11 cellular contexts compared by ENCODE assay signal in genomic region chr12:124403273-124403672, GRCh38.
DNase-seq lines count a peak whose midpoint lies in the region; ATAC-seq and TF ChIP-seq lines count a peak whose summit lies in the region.
"Had no signal": no experiment of that assay in that cellular context is flagged by ENCODE, and none has a peak within 500 bp of the region (broad histone marks: within the 10 kb centered on the region; RNA-seq: fewer than 3 reads in every experiment).

No MANE protein-coding gene starts in this region.

- TF ChIP-seq POLR2A in uterus (IDR thresholded peaks at IDR 0.05): no peak

- H3K4me1 Mint-ChIP-seq in activated naive CD4-positive, alpha-beta T cell treated with anti-CD3 and anti-CD28 coated beads, Interleukin-2, amount 50 U/mL, for 24 hours: no peaks in the 10 kb centered on the region
- peaks cover 22% of the 10 kb centered on the region for H3K4me1 Mint-ChIP-seq in glutamatergic neuron (ENCODE audit: low read depth, unreplicated experiment)

- peak; percentile 31 for ATAC-seq in omental fat pad (ENCODE audit: low FRiP score)
- no peak for ATAC-seq in HG03135 (IDR thresholded peaks at IDR 0.05; ENCODE audit: unreplicated experiment)
- ATAC-seq: activated T-cell treated with anti-CD3 and anti-CD28 coated beads, Interleukin-2, amount 50 U/mL, for 4 hours had no signal

- no peak for TF ChIP-seq CTCF in glutamatergic neuron (IDR thresholded peaks at IDR 0.05; ENCODE audit: partially characterized antibody, unreplicated experiment)
- TF ChIP-seq CTCF in omental fat pad (IDR thresholded peaks at IDR 0.05): no peak
- TF ChIP-seq CTCF in uterus (IDR thresholded peaks at IDR 0.05): no peak
- no peak for TF ChIP-seq CTCF in BE2C (IDR thresholded peaks at IDR 0.05; ENCODE audit: low read depth, low read length)

- H3K36me3 ChIP-seq in uterus (no peaks in the 10 kb centered on the region), BE2C (peaks cover 39% of the 10 kb centered on the region)

- H3K36me3 Mint-ChIP-seq in activated naive CD4-positive, alpha-beta T cell treated with anti-CD3 and anti-CD28 coated beads, Interleukin-2, amount 50 U/mL, for 24 hours: peaks cover 8% of the 10 kb centered on the region
- H3K36me3 Mint-ChIP-seq in glutamatergic neuron (ENCODE audit: unreplicated experiment): no peaks in the 10 kb centered on the region

- DNase-seq in activated naive CD4-positive, alpha-beta T cell (lab: John Stamatoyannopoulos, UW): no peak
- DNase-seq in glutamatergic neuron (no peak), omental fat pad (ENCODE audit: low spot score) (no peak), uterus (peak; percentile 77 to 80), BE2C (no peak), NCI-H69 (lab: John Stamatoyannopoulos, UW) (no peak)
- DNase-seq: activated B cell treated with CpG ODN at 0.5 μM for 24 hours; activated T-cell treated with anti-CD3 and anti-CD28 coated beads, Interleukin-2, amount 50 U/mL, for 4 hours; MG63 had no signal

- H3K9me3 ChIP-seq in uterus (no peaks in the 10 kb centered on the region), BE2C (no peaks in the 10 kb centered on the region)
- H3K9me3 ChIP-seq: MG63 had no signal

- H3K4me3 ChIP-seq in uterus: no peak overlapping the region
- no peak overlapping the region for H3K4me3 ChIP-seq in BE2C (ENCODE audit: low read depth, low read length)
- H3K4me3 ChIP-seq: MG63 had no signal

- H3K4me1 ChIP-seq in uterus (peaks cover 30 to 37% of the 10 kb centered on the region in 2 donors), BE2C (peaks cover 11% of the 10 kb centered on the region)

- H3K27me3 Mint-ChIP-seq in activated naive CD4-positive, alpha-beta T cell treated with anti-CD3 and anti-CD28 coated beads, Interleukin-2, amount 50 U/mL, for 24 hours: no peaks in the 10 kb centered on the region
- peaks cover 18% of the 10 kb centered on the region for H3K27me3 Mint-ChIP-seq in glutamatergic neuron (ENCODE audit: unreplicated experiment)
- H3K27me3 Mint-ChIP-seq: activated B cell treated with CpG ODN at 0.5 μM for 24 hours had no signal

- intact Hi-C loops in uterus (cut with DNase I; ENCODE audit: low total_unique reads): no loop called here

- peak overlapping the region; percentile 35 for H3K27ac Mint-ChIP-seq in activated naive CD4-positive, alpha-beta T cell treated with anti-CD3 and anti-CD28 coated beads, Interleukin-2, amount 50 U/mL, for 24 hours
- H3K27ac Mint-ChIP-seq in glutamatergic neuron (ENCODE audit: unreplicated experiment): peak overlapping the region; percentile 81
- H3K27ac Mint-ChIP-seq: activated B cell treated with CpG ODN at 0.5 μM for 24 hours had no signal

- H3K27ac ChIP-seq in uterus: peak overlapping the region; percentile 73 to 84

- no peak overlapping the region for H3K4me3 Mint-ChIP-seq in activated naive CD4-positive, alpha-beta T cell treated with anti-CD3 and anti-CD28 coated beads, Interleukin-2, amount 50 U/mL, for 24 hours
- H3K4me3 Mint-ChIP-seq in glutamatergic neuron (ENCODE audit: unreplicated experiment): peak overlapping the region; percentile 38
- H3K4me3 Mint-ChIP-seq: activated B cell treated with CpG ODN at 0.5 μM for 24 hours; activated T-cell treated with anti-CD3 and anti-CD28 coated beads, Interleukin-2, amount 50 U/mL, for 4 hours had no signal

- no peaks in the 10 kb centered on the region for H3K27me3 ChIP-seq in uterus
- H3K27me3 ChIP-seq in BE2C: no peaks in the 10 kb centered on the region
- H3K27me3 ChIP-seq: MG63 had no signal

- H3K9me3 Mint-ChIP-seq in activated naive CD4-positive, alpha-beta T cell treated with anti-CD3 and anti-CD28 coated beads, Interleukin-2, amount 50 U/mL, for 24 hours: no peaks in the 10 kb centered on the region
- peaks cover 17% of the 10 kb centered on the region for H3K9me3 Mint-ChIP-seq in glutamatergic neuron (ENCODE audit: unreplicated experiment)
- H3K9me3 Mint-ChIP-seq: activated B cell treated with CpG ODN at 0.5 μM for 24 hours; activated T-cell treated with anti-CD3 and anti-CD28 coated beads, Interleukin-2, amount 50 U/mL, for 4 hours had no signal

Comparison
In these comparisons a context has a peak if more than half of its experiments do, and no peak if none do; other contexts are left out.
1. DNase-seq: peak in uterus (2 of 2); none in activated naive CD4-positive, alpha-beta T cell (0 of 4), glutamatergic neuron (single experiment), omental fat pad (single experiment), BE2C (single experiment) and NCI-H69 (single experiment).